ENCODE assay signal across 1 cellular context in genomic region chr1:214281030-214281901, GRCh38.
A peak's percentile ranks its signal among the peaks of the same experiment; 100 is the strongest.
TF ChIP-seq lines count a peak whose summit lies in the region.

TSS of gene SMYD2 (plus strand) at chr1:214281159. CDS start at chr1:214281255, 96 bp downstream.

TF ChIP-seq in K562, 482 proteins besides CTCF, POLR2A, EP300 and RAD21 (continued from another document and continues in another):
- peak; percentile 78 for TF ChIP-seq MGA (IDR thresholded peaks at IDR 0.05)
- peak; percentile 19 for TF ChIP-seq SMAD1 (IDR thresholded peaks at IDR 0.05; ENCODE audit: low read depth, low read length, partially characterized antibody)
- TF ChIP-seq UBTF (IDR thresholded peaks at IDR 0.05; ENCODE audit: borderline replicate concordance in 1 of 2, low read depth in 2 of 2, low read length in 2 of 2) = peak; percentile 43 to 63; a peak in 1 of 4 replicates
- no peak for TF ChIP-seq NCOA1 (IDR thresholded peaks at IDR 0.05; ENCODE audit: low read depth)
- TF ChIP-seq NBN (IDR thresholded peaks at IDR 0.05; ENCODE audit: low read depth) = no peak
- no peak for TF ChIP-seq ZNF512 (tag; IDR thresholded peaks at IDR 0.05)
- TF ChIP-seq RBBP5 (IDR thresholded peaks at IDR 0.05; ENCODE audit: borderline replicate concordance, insufficient read depth, low read length, poor library complexity, severe bottlenecking) = peak; percentile 79
- no peak for TF ChIP-seq PHTF2 (CRISPR knock-in tag; IDR thresholded peaks at IDR 0.05)
- TF ChIP-seq ZBTB7A (IDR thresholded peaks at IDR 0.05; ENCODE audit: borderline replicate concordance, control insufficient read depth, low read depth, low read length) = peak; percentile 95; the same call in 1 of the 2 replicates
- TF ChIP-seq GTF2B (IDR thresholded peaks at IDR 0.05; ENCODE audit: extremely low read depth, insufficient read length) = no peak
- peak in 1 of 2 experiments; percentile 62; a peak in 2 of 4 replicates for TF ChIP-seq KDM4B (IDR thresholded peaks at IDR 0.05; ENCODE audit: borderline replicate concordance in 2 of 2, low read depth in 1 of 2)
- TF ChIP-seq ZNF318 (IDR thresholded peaks at IDR 0.05; ENCODE audit: borderline replicate concordance in 1 of 2, low read depth in 1 of 2) = no peak
- peak; percentile 88 for TF ChIP-seq CXXC5 (CRISPR knock-in tag; IDR thresholded peaks at IDR 0.05)
- TF ChIP-seq DPF2 (IDR thresholded peaks at IDR 0.05) = 0 out of 2 replicates have a peak, but pooled peaks have one; percentile 13
- TF ChIP-seq SIN3A (IDR thresholded peaks at IDR 0.05; ENCODE audit: borderline replicate concordance in 2 of 2, control insufficient read depth in 1 of 2, low read depth in 2 of 2, low read length in 2 of 2) = peak; percentile 79 to 91; a peak in 3 of 4 replicates
- peak; percentile 85; the same call in 1 of the 2 replicates for TF ChIP-seq SMAD4 (CRISPR knock-in tag; conservative IDR thresholded peaks at IDR 0.05)
- no peak for TF ChIP-seq NR2C2 (CRISPR knock-in tag; IDR thresholded peaks at IDR 0.05)
- TF ChIP-seq NR2C2 (tag; IDR thresholded peaks at IDR 0.05) = no peak; the same call in 1 of the 2 replicates
- TF ChIP-seq YBX1 (IDR thresholded peaks at IDR 0.05) = no peak
- TF ChIP-seq KAT7 (CRISPR knock-in tag; IDR thresholded peaks at IDR 0.05; ENCODE audit: borderline replicate concordance) = no peak; the same call in 1 of the 2 replicates
- no peak for TF ChIP-seq ZNF561 (CRISPR knock-in tag; conservative IDR thresholded peaks at IDR 0.05)
- peak; percentile 9 for TF ChIP-seq NEUROD1 (IDR thresholded peaks at IDR 0.05; ENCODE audit: borderline replicate concordance, low read depth, low read length, partially characterized antibody)
- no peak for TF ChIP-seq ZNF184 (CRISPR knock-in tag; IDR thresholded peaks at IDR 0.05)
- TF ChIP-seq MNT (conservative IDR thresholded peaks at IDR 0.05) = peak; percentile 87 to 95
- no peak for TF ChIP-seq MAFF (IDR thresholded peaks at IDR 0.05; ENCODE audit: low read length)
